7 cellular contexts compared by ENCODE assay signal in genomic region chr12:49623142-49623899, GRCh38. TPM values are rescaled to one million over a fixed set of nuclear protein-coding genes. Genes with fewer than 3 reads are reported as not detected.
DNase-seq lines count a peak whose midpoint lies in the region; ATAC-seq and TF ChIP-seq lines count a peak whose summit lies in the region.

PRPF40B (plus strand) TSS chr12:49623561; CDS start chr12:49623591, 30 bp downstream.

- H3K9me3 ChIP-seq in ascending aorta (no peaks in the 10 kb centered on the region), hepatocyte (ENCODE audit: low read depth) (no peaks in the 10 kb centered on the region)

- H3K27me3 Mint-ChIP-seq in T-helper 2 cell treated with Interferon-gamma antibody and Interleukin-4, amounts not matched to agents 5 μg/mL and 100 μg/mL, for 36 hours (ENCODE audit: low read depth), result peaks cover 28% of the 10 kb centered on the region

- intact Hi-C loops in ascending aorta (cut with DNase I), result loop anchor here (1.0 to 10.0 kb wide), 4 partner anchors 55 to 1404 kb away; partner anchors contain the start of genes FMNL3, LARP4, MCRS1 and SLC11A2

- H3K4me3 ChIP-seq in ascending aorta, result peak within 1 kb of the TSS; percentile 49 to 77
- peak within 1 kb of the TSS; percentile 87 for H3K4me3 ChIP-seq in hepatocyte
- H3K4me3 ChIP-seq in retinal pigment epithelial cell (ENCODE audit: low read length), result peak within 1 kb of the TSS; percentile 73

- H3K36me3 ChIP-seq in ascending aorta (no peaks in the 10 kb centered on the region), hepatocyte (replicated peaks; ENCODE audit: insufficient read depth, low read depth) (no peaks in the 10 kb centered on the region)

- H3K4me1 Mint-ChIP-seq in T-helper 2 cell treated with Interferon-gamma antibody and Interleukin-4, amounts not matched to agents 5 μg/mL and 100 μg/mL, for 36 hours (ENCODE audit: low read depth), result peaks cover 25% of the 10 kb centered on the region

- ATAC-seq in HG02798 (IDR thresholded peaks at IDR 0.05; ENCODE audit: poor library complexity, unreplicated experiment), result peak; percentile 79

- no peaks in the 10 kb centered on the region for H3K27me3 ChIP-seq in ascending aorta
- no peaks in the 10 kb centered on the region for H3K27me3 ChIP-seq in hepatocyte

- peak within 1 kb of the TSS; percentile 81 for H3K4me3 Mint-ChIP-seq in T-helper 2 cell treated with Interferon-gamma antibody and Interleukin-4, amounts not matched to agents 5 μg/mL and 100 μg/mL, for 36 hours

- H3K27ac ChIP-seq in ascending aorta (peak within 1 kb of the TSS; percentile 89 to 96), hepatocyte (peak within 1 kb of the TSS; percentile 92)

- no peaks in the 10 kb centered on the region for H3K79me2 ChIP-seq in hepatocyte

- DNase-seq in GM13977 (ENCODE audit: low spot score) (peak; percentile 98), NCI-H146 (lab: John Stamatoyannopoulos, UW) (peak; percentile 95), ascending aorta (ENCODE audit: low spot score in 2 of 2) (peak; percentile 49 to 93), hepatocyte (ENCODE audit: low spot score) (peak; percentile 95), retinal pigment epithelial cell (ENCODE audit: low read depth) (no peak)
- DNase-seq in T-helper 2 cell treated with Interferon-gamma antibody and Interleukin-4, amounts not matched to agents 5 μg/mL and 100 μg/mL, for 36 hours (ENCODE audit: low spot score), result peak; percentile 85

- no peaks in the 10 kb centered on the region for H4K20me1 ChIP-seq in hepatocyte (ENCODE audit: insufficient read depth, poor library complexity, severe bottlenecking)

- H3K27ac Mint-ChIP-seq in T-helper 2 cell treated with Interferon-gamma antibody and Interleukin-4, amounts not matched to agents 5 μg/mL and 100 μg/mL, for 36 hours, result peak within 1 kb of the TSS; percentile 84

- TF ChIP-seq CTCF in GM13977 (IDR thresholded peaks at IDR 0.05; ENCODE audit: extremely low read depth, insufficient read depth, missing control alignments), result peak; percentile 78
- TF ChIP-seq CTCF in ascending aorta (IDR thresholded peaks at IDR 0.05), result peak; percentile 49 to 60 (median 58)
- TF ChIP-seq CTCF in hepatocyte (IDR thresholded peaks at IDR 0.05; ENCODE audit: poor library complexity), result peak; percentile 64
- peak; percentile 45 for TF ChIP-seq CTCF in retinal pigment epithelial cell (conservative IDR thresholded peaks at IDR 0.05; ENCODE audit: low read depth, low read length)

- H3K9me3 Mint-ChIP-seq in T-helper 2 cell treated with Interferon-gamma antibody and Interleukin-4, amounts not matched to agents 5 μg/mL and 100 μg/mL, for 36 hours, result no peaks in the 10 kb centered on the region

- H2AFZ ChIP-seq in hepatocyte, result peak within 1 kb of the TSS; percentile 89

- WGBS in hepatocyte (ENCODE audit: low lambda C conversion rate, missing lambda C conversion rate), result under 1% methylated on average over 23 of the region's 76 CpGs

- no peaks in the 10 kb centered on the region for H3K9me2 ChIP-seq in hepatocyte (replicated peaks; ENCODE audit: insufficient read depth)

- H3K4me1 ChIP-seq in ascending aorta (peaks cover 6 to 11% of the 10 kb centered on the region in 2 donors), hepatocyte (ENCODE audit: insufficient read depth) (peaks cover 10% of the 10 kb centered on the region)

- H3K36me3 Mint-ChIP-seq in T-helper 2 cell treated with Interferon-gamma antibody and Interleukin-4, amounts not matched to agents 5 μg/mL and 100 μg/mL, for 36 hours (ENCODE audit: low read depth), result no peaks in the 10 kb centered on the region

- H3K4me2 ChIP-seq in hepatocyte, result peak within 1 kb of the TSS; percentile 90

- in situ Hi-C loops in GM13977 (cut with MboI; ENCODE audit: low pct_unique_long_range_greater_than_20kb, low sequenced_read_pairs, unreplicated experiment), result no loop called here

RNA-seq across cellular contexts. Expression of gene PRPF40B, which starts in this region (rescaled TPM):
- total RNA-seq in ascending aorta, result 9.5 TPM
- total RNA-seq in hepatocyte, result 11.1 and 14.9 TPM in 2 replicates
- polyA plus RNA-seq in hepatocyte, result 30.1 and 34.5 TPM in 2 replicates
